ENCODE assay signal across 1 cellular context in genomic region chr6:7426447-7427169, GRCh38.
TF ChIP-seq lines count a peak whose summit lies in the region.

No MANE protein-coding gene starts in this region.

TF ChIP-seq in HepG2, 621 proteins besides CTCF, POLR2A, EP300 and RAD21 (continued from another document):
- TF ChIP-seq ZBTB46 (CRISPR knock-in tag; IDR thresholded peaks at IDR 0.05; ENCODE audit: borderline replicate concordance), result no peak
- no peak for TF ChIP-seq GLMP (CRISPR knock-in tag; IDR thresholded peaks at IDR 0.05; ENCODE audit: borderline replicate concordance)
- TF ChIP-seq TARDBP (CRISPR knock-in tag; IDR thresholded peaks at IDR 0.05), result peak; percentile 66; the same call in 1 of the 2 replicates
- 0 out of 2 replicates have a peak, but pooled peaks have one; percentile 33 for TF ChIP-seq ZNF264 (CRISPR knock-in tag; IDR thresholded peaks at IDR 0.05)
- TF ChIP-seq GTF2F1 (IDR thresholded peaks at IDR 0.05; ENCODE audit: low read length), result no peak; the same call in 1 of the 2 replicates
- 0 out of 2 replicates have a peak, but pooled peaks have one; percentile 52 for TF ChIP-seq TOPORS (CRISPR knock-in tag; IDR thresholded peaks at IDR 0.05)
- TF ChIP-seq PHF21A (CRISPR knock-in tag; IDR thresholded peaks at IDR 0.05), result peak; percentile 89
- TF ChIP-seq ZNF282 (IDR thresholded peaks at IDR 0.05; ENCODE audit: partially characterized antibody), result no peak
- TF ChIP-seq ZNF703 (CRISPR knock-in tag; IDR thresholded peaks at IDR 0.05; ENCODE audit: borderline replicate concordance), result no peak
- TF ChIP-seq ZNF563 (CRISPR knock-in tag; IDR thresholded peaks at IDR 0.05), result no peak
- TF ChIP-seq ZNF792 (CRISPR knock-in tag; IDR thresholded peaks at IDR 0.05), result peak; percentile 27; the same call in 1 of the 2 replicates
- no peak for TF ChIP-seq ZNF513 (CRISPR knock-in tag; conservative IDR thresholded peaks at IDR 0.05)
- 0 out of 2 replicates have a peak, but pooled peaks have one; percentile 59 for TF ChIP-seq ARNT2 (CRISPR knock-in tag; IDR thresholded peaks at IDR 0.05; ENCODE audit: low read depth)
- no peak for TF ChIP-seq ZFP1 (CRISPR knock-in tag; IDR thresholded peaks at IDR 0.05)
- TF ChIP-seq HBP1 (CRISPR knock-in tag; IDR thresholded peaks at IDR 0.05; ENCODE audit: low read depth), result 0 out of 2 replicates have a peak, but pooled peaks have one; percentile 50
- TF ChIP-seq ATF7-NPFF (CRISPR knock-in tag; IDR thresholded peaks at IDR 0.05; ENCODE audit: low read depth), result peak; percentile 53; the same call in 1 of the 2 replicates
- no peak for TF ChIP-seq ZC3H13 (CRISPR knock-in tag; IDR thresholded peaks at IDR 0.05)
- TF ChIP-seq KDM5A (IDR thresholded peaks at IDR 0.05; ENCODE audit: borderline replicate concordance, low read length), result no peak
- TF ChIP-seq SYNCRIP (IDR thresholded peaks at IDR 0.05; ENCODE audit: insufficient read depth, low read depth, low read length), result no peak
- TF ChIP-seq KDM6A (CRISPR knock-in tag; IDR thresholded peaks at IDR 0.05; ENCODE audit: low read depth), result no peak
- TF ChIP-seq ZSCAN5A (CRISPR knock-in tag; IDR thresholded peaks at IDR 0.05; ENCODE audit: borderline replicate concordance), result peak; percentile 49; the same call in 1 of the 2 replicates
- TF ChIP-seq DR1 (CRISPR knock-in tag; IDR thresholded peaks at IDR 0.05), result peak; percentile 72
- 0 out of 2 replicates have a peak, but pooled peaks have one; percentile 57 for TF ChIP-seq TP53 (CRISPR knock-in tag; conservative IDR thresholded peaks at IDR 0.05)
- TF ChIP-seq BHLHE40 (IDR thresholded peaks at IDR 0.05; ENCODE audit: low read length), result peak; percentile 57; the same call in 1 of the 2 replicates
- TF ChIP-seq ZBTB20 (CRISPR knock-in tag; IDR thresholded peaks at IDR 0.05; ENCODE audit: borderline replicate concordance, low read depth), result 0 out of 2 replicates have a peak, but pooled peaks have one; percentile 51
- TF ChIP-seq FOXJ3 (CRISPR knock-in tag; IDR thresholded peaks at IDR 0.05; ENCODE audit: borderline replicate concordance), result no peak
- no peak for TF ChIP-seq ZNF34 (CRISPR knock-in tag; IDR thresholded peaks at IDR 0.05; ENCODE audit: borderline replicate concordance)
- TF ChIP-seq HMG20A (CRISPR knock-in tag; IDR thresholded peaks at IDR 0.05; ENCODE audit: borderline replicate concordance), result peak; percentile 24; the same call in 1 of the 2 replicates
- TF ChIP-seq ZNF678 (CRISPR knock-in tag; IDR thresholded peaks at IDR 0.05), result no peak
- TF ChIP-seq IRX3 (CRISPR knock-in tag; IDR thresholded peaks at IDR 0.05; ENCODE audit: borderline replicate concordance, low read depth), result no peak
- TF ChIP-seq FOXO1 (CRISPR knock-in tag; IDR thresholded peaks at IDR 0.05), result 0 out of 2 replicates have a peak, but pooled peaks have one; percentile 18
- no peak for TF ChIP-seq YY1 (IDR thresholded peaks at IDR 0.05; ENCODE audit: insufficient read depth, insufficient replicate concordance, low read depth, low read length)
- 0 out of 2 replicates have a peak, but pooled peaks have one; percentile 25 for TF ChIP-seq ESRRA (CRISPR knock-in tag; IDR thresholded peaks at IDR 0.05; ENCODE audit: low read depth)
- peak; percentile 16; the same call in 1 of the 2 replicates for TF ChIP-seq MBD4 (IDR thresholded peaks at IDR 0.05; ENCODE audit: borderline replicate concordance, low read length)
- no peak for TF ChIP-seq PLRG1 (conservative IDR thresholded peaks at IDR 0.05)
